In the genomic region with DNA sequence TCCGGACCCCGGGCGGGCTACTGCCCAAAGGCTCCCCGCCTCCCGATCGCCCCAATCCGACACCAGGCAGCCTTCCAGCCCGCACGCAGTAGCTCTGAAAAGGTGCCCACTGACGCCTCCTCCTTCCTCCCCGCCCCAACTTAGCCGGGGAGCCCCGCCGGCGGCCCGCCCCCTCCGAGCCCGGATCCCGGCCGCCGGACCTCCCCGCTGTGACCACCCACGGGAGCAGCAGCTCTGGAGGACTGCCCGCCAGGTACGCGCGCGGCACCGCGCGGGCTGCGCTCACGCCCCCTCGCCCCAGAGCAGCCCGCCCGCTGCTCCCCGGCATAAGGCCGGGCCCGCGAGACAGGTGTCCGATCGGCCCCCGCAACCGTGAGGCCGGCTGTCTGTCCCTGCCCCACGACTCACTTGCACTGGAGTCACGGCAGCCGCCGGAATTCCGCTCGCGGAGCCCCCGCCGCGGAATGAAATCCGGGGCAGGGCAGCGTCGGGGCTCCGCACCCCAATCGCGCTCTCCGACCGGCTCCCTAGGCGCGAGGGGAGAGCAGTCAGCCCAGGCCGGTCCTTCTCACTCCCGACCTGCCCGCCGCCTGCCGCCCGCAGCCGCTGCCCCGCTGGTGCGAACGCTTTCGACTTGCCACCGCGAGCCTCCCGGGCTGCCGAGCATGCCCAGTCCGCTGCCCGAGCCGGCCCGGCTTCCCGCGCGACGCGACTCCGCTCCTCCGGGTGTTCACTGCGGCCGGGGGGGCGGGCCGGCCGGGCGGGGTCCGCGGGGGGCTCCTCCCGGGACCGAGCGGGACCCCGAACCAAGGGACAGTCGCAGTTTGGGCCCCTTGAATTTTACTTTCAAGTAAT, we compare ENCODE assay signal across 1 cellular context.
A peak's percentile ranks its signal among the peaks of the same experiment; 100 is the strongest.
TF ChIP-seq lines count a peak whose summit lies in the region.

A gene (minus strand): TSS at position 658 of the 855 bp plus-strand sequence. CDS start 279,842 bp downstream, outside the sequence.

TF ChIP-seq in HEK293, 187 proteins besides CTCF, POLR2A, EP300 and RAD21 (continued from another document and continues in another):
- TF ChIP-seq, protein P1, sequence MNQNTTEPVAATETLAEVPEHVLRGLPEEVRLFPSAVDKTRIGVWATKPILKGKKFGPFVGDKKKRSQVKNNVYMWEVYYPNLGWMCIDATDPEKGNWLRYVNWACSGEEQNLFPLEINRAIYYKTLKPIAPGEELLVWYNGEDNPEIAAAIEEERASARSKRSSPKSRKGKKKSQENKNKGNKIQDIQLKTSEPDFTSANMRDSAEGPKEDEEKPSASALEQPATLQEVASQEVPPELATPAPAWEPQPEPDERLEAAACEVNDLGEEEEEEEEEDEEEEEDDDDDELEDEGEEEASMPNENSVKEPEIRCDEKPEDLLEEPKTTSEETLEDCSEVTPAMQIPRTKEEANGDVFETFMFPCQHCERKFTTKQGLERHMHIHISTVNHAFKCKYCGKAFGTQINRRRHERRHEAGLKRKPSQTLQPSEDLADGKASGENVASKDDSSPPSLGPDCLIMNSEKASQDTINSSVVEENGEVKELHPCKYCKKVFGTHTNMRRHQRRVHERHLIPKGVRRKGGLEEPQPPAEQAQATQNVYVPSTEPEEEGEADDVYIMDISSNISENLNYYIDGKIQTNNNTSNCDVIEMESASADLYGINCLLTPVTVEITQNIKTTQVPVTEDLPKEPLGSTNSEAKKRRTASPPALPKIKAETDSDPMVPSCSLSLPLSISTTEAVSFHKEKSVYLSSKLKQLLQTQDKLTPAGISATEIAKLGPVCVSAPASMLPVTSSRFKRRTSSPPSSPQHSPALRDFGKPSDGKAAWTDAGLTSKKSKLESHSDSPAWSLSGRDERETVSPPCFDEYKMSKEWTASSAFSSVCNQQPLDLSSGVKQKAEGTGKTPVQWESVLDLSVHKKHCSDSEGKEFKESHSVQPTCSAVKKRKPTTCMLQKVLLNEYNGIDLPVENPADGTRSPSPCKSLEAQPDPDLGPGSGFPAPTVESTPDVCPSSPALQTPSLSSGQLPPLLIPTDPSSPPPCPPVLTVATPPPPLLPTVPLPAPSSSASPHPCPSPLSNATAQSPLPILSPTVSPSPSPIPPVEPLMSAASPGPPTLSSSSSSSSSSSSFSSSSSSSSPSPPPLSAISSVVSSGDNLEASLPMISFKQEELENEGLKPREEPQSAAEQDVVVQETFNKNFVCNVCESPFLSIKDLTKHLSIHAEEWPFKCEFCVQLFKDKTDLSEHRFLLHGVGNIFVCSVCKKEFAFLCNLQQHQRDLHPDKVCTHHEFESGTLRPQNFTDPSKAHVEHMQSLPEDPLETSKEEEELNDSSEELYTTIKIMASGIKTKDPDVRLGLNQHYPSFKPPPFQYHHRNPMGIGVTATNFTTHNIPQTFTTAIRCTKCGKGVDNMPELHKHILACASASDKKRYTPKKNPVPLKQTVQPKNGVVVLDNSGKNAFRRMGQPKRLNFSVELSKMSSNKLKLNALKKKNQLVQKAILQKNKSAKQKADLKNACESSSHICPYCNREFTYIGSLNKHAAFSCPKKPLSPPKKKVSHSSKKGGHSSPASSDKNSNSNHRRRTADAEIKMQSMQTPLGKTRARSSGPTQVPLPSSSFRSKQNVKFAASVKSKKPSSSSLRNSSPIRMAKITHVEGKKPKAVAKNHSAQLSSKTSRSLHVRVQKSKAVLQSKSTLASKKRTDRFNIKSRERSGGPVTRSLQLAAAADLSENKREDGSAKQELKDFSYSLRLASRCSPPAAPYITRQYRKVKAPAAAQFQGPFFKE (tag by site-specific recombination; IDR thresholded peaks at IDR 0.05; ENCODE audit: borderline replicate concordance): no peak
- TF ChIP-seq, protein P2, sequence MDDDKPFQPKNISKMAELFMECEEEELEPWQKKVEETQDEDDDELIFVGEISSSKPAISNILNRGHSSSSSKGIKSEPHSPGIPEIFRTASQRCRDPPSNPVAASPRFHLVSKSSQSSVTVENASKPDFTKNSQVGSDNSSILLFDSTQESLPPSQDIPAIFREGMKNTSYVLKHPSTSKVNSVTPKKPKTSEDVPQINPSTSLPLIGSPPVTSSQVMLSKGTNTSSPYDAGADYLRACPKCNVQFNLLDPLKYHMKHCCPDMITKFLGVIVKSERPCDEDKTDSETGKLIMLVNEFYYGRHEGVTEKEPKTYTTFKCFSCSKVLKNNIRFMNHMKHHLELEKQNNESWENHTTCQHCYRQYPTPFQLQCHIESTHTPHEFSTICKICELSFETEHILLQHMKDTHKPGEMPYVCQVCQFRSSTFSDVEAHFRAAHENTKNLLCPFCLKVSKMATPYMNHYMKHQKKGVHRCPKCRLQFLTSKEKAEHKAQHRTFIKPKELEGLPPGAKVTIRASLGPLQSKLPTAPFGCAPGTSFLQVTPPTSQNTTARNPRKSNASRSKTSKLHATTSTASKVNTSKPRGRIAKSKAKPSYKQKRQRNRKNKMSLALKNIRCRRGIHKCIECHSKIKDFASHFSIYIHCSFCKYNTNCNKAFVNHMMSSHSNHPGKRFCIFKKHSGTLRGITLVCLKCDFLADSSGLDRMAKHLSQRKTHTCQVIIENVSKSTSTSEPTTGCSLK (tag by site-specific recombination; IDR thresholded peaks at IDR 0.05): no peak
- TF ChIP-seq, protein P3, sequence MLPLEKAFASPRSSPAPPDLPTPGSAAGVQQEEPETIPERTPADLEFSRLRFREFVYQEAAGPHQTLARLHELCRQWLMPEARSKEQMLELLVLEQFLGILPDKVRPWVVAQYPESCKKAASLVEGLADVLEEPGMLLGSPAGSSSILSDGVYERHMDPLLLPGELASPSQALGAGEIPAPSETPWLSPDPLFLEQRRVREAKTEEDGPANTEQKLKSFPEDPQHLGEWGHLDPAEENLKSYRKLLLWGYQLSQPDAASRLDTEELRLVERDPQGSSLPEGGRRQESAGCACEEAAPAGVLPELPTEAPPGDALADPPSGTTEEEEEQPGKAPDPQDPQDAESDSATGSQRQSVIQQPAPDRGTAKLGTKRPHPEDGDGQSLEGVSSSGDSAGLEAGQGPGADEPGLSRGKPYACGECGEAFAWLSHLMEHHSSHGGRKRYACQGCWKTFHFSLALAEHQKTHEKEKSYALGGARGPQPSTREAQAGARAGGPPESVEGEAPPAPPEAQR (tag by site-specific recombination; IDR thresholded peaks at IDR 0.05): no peak
- TF ChIP-seq, protein P4, sequence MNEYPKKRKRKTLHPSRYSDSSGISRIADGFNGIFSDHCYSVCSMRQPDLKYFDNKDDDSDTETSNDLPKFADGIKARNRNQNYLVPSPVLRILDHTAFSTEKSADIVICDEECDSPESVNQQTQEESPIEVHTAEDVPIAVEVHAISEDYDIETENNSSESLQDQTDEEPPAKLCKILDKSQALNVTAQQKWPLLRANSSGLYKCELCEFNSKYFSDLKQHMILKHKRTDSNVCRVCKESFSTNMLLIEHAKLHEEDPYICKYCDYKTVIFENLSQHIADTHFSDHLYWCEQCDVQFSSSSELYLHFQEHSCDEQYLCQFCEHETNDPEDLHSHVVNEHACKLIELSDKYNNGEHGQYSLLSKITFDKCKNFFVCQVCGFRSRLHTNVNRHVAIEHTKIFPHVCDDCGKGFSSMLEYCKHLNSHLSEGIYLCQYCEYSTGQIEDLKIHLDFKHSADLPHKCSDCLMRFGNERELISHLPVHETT (tag by site-specific recombination; IDR thresholded peaks at IDR 0.05): no peak
- TF ChIP-seq GLIS2 (tag by site-specific recombination; IDR thresholded peaks at IDR 0.05): no peak; the same call in 1 of the 2 replicates
- TF ChIP-seq ZBTB17 (tag by site-specific recombination; IDR thresholded peaks at IDR 0.05): no peak; the same call in 1 of the 2 replicates
- no peak for TF ChIP-seq GLI2 (tag by site-specific recombination; IDR thresholded peaks at IDR 0.05; ENCODE audit: borderline replicate concordance, low read depth)
- peak; percentile 88 for TF ChIP-seq ZNF335 (tag by site-specific recombination; conservative IDR thresholded peaks at IDR 0.05)
- TF ChIP-seq, protein P5, sequence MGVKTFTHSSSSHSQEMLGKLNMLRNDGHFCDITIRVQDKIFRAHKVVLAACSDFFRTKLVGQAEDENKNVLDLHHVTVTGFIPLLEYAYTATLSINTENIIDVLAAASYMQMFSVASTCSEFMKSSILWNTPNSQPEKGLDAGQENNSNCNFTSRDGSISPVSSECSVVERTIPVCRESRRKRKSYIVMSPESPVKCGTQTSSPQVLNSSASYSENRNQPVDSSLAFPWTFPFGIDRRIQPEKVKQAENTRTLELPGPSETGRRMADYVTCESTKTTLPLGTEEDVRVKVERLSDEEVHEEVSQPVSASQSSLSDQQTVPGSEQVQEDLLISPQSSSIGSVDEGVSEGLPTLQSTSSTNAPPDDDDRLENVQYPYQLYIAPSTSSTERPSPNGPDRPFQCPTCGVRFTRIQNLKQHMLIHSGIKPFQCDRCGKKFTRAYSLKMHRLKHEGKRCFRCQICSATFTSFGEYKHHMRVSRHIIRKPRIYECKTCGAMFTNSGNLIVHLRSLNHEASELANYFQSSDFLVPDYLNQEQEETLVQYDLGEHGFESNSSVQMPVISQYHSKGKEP (tag by site-specific recombination; IDR thresholded peaks at IDR 0.05): no peak
- TF ChIP-seq, protein P6, sequence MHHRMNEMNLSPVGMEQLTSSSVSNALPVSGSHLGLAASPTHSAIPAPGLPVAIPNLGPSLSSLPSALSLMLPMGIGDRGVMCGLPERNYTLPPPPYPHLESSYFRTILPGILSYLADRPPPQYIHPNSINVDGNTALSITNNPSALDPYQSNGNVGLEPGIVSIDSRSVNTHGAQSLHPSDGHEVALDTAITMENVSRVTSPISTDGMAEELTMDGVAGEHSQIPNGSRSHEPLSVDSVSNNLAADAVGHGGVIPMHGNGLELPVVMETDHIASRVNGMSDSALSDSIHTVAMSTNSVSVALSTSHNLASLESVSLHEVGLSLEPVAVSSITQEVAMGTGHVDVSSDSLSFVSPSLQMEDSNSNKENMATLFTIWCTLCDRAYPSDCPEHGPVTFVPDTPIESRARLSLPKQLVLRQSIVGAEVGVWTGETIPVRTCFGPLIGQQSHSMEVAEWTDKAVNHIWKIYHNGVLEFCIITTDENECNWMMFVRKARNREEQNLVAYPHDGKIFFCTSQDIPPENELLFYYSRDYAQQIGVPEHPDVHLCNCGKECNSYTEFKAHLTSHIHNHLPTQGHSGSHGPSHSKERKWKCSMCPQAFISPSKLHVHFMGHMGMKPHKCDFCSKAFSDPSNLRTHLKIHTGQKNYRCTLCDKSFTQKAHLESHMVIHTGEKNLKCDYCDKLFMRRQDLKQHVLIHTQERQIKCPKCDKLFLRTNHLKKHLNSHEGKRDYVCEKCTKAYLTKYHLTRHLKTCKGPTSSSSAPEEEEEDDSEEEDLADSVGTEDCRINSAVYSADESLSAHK (tag by site-specific recombination; IDR thresholded peaks at IDR 0.05): no peak
- no peak for TF ChIP-seq ZNF529 (tag by site-specific recombination; IDR thresholded peaks at IDR 0.05; ENCODE audit: insufficient replicate concordance)
- TF ChIP-seq ZBTB21 (tag by site-specific recombination; IDR thresholded peaks at IDR 0.05): no peak
- TF ChIP-seq, protein P7, sequence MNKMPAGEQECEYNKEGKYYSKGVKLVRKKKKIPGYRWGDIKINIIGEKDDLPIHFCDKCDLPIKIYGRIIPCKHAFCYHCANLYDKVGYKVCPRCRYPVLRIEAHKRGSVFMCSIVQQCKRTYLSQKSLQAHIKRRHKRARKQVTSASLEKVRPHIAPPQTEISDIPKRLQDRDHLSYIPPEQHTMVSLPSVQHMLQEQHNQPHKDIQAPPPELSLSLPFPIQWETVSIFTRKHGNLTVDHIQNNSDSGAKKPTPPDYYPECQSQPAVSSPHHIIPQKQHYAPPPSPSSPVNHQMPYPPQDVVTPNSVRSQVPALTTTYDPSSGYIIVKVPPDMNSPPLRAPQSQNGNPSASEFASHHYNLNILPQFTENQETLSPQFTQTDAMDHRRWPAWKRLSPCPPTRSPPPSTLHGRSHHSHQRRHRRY (tag by site-specific recombination; IDR thresholded peaks at IDR 0.05): no peak
- TF ChIP-seq GFI1B (tag by site-specific recombination; IDR thresholded peaks at IDR 0.05): no peak
- peak; percentile 66; the same call in 1 of the 2 replicates for TF ChIP-seq ZFP37 (tag by site-specific recombination; IDR thresholded peaks at IDR 0.05)
- no peak for TF ChIP-seq ZNF416 (tag by site-specific recombination; IDR thresholded peaks at IDR 0.05)
- TF ChIP-seq SP2 (tag by site-specific recombination; IDR thresholded peaks at IDR 0.05): peak; percentile 63
- TF ChIP-seq ZNF354C (tag by site-specific recombination; IDR thresholded peaks at IDR 0.05; ENCODE audit: borderline replicate concordance, low read depth): no peak
- no peak for TF ChIP-seq YY2 (tag by site-specific recombination; IDR thresholded peaks at IDR 0.05)
- TF ChIP-seq ZNF132 (tag by site-specific recombination; IDR thresholded peaks at IDR 0.05; ENCODE audit: borderline replicate concordance): no peak
- TF ChIP-seq ZNF211 (tag by site-specific recombination; IDR thresholded peaks at IDR 0.05; ENCODE audit: low read depth): no peak
- TF ChIP-seq, protein P8, sequence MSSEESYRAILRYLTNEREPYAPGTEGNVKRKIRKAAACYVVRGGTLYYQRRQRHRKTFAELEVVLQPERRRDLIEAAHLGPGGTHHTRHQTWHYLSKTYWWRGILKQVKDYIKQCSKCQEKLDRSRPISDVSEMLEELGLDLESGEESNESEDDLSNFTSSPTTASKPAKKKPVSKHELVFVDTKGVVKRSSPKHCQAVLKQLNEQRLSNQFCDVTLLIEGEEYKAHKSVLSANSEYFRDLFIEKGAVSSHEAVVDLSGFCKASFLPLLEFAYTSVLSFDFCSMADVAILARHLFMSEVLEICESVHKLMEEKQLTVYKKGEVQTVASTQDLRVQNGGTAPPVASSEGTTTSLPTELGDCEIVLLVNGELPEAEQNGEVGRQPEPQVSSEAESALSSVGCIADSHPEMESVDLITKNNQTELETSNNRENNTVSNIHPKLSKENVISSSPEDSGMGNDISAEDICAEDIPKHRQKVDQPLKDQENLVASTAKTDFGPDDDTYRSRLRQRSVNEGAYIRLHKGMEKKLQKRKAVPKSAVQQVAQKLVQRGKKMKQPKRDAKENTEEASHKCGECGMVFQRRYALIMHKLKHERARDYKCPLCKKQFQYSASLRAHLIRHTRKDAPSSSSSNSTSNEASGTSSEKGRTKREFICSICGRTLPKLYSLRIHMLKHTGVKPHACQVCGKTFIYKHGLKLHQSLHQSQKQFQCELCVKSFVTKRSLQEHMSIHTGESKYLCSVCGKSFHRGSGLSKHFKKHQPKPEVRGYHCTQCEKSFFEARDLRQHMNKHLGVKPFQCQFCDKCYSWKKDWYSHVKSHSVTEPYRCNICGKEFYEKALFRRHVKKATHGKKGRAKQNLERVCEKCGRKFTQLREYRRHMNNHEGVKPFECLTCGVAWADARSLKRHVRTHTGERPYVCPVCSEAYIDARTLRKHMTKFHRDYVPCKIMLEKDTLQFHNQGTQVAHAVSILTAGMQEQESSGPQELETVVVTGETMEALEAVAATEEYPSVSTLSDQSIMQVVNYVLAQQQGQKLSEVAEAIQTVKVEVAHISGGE (tag by site-specific recombination; conservative IDR thresholded peaks at IDR 0.05; ENCODE audit: low read depth): 0 out of 2 replicates have a peak, but pooled peaks have one; percentile 33
